ENCODE assay signal across 1 cellular context in the genomic region with DNA sequence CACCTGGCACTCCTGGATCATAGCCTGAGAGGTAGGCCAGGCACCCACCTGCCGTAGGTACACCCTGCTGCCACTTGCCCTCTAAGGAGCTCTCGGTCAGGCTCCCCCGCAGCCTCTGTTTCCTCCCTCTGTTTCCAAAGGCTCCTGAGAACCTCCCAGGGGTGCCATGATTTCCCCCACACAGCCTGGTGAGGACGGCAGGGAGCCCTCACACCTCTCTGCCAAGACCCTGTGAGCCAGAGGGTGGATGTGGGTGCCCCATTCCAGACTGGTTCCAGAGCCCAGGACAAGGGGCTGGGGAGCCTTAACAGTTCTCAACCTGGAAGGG.
TF ChIP-seq lines count a peak whose summit lies in the region.

No MANE protein-coding gene starts in this region.

TF ChIP-seq in SK-N-SH treated with all-trans-retinoic acid at 6 μM for 48 hours, 23 proteins besides CTCF, POLR2A, EP300 and RAD21 (continued from another document):
- TF ChIP-seq, protein P1, sequence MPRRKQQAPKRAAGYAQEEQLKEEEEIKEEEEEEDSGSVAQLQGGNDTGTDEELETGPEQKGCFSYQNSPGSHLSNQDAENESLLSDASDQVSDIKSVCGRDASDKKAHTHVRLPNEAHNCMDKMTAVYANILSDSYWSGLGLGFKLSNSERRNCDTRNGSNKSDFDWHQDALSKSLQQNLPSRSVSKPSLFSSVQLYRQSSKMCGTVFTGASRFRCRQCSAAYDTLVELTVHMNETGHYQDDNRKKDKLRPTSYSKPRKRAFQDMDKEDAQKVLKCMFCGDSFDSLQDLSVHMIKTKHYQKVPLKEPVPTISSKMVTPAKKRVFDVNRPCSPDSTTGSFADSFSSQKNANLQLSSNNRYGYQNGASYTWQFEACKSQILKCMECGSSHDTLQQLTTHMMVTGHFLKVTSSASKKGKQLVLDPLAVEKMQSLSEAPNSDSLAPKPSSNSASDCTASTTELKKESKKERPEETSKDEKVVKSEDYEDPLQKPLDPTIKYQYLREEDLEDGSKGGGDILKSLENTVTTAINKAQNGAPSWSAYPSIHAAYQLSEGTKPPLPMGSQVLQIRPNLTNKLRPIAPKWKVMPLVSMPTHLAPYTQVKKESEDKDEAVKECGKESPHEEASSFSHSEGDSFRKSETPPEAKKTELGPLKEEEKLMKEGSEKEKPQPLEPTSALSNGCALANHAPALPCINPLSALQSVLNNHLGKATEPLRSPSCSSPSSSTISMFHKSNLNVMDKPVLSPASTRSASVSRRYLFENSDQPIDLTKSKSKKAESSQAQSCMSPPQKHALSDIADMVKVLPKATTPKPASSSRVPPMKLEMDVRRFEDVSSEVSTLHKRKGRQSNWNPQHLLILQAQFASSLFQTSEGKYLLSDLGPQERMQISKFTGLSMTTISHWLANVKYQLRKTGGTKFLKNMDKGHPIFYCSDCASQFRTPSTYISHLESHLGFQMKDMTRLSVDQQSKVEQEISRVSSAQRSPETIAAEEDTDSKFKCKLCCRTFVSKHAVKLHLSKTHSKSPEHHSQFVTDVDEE (CRISPR knock-in tag; IDR thresholded peaks at IDR 0.05) = no peak
- TF ChIP-seq PPARA (CRISPR knock-in tag; IDR thresholded peaks at IDR 0.05; ENCODE audit: borderline replicate concordance) = no peak
- TF ChIP-seq, protein P2, sequence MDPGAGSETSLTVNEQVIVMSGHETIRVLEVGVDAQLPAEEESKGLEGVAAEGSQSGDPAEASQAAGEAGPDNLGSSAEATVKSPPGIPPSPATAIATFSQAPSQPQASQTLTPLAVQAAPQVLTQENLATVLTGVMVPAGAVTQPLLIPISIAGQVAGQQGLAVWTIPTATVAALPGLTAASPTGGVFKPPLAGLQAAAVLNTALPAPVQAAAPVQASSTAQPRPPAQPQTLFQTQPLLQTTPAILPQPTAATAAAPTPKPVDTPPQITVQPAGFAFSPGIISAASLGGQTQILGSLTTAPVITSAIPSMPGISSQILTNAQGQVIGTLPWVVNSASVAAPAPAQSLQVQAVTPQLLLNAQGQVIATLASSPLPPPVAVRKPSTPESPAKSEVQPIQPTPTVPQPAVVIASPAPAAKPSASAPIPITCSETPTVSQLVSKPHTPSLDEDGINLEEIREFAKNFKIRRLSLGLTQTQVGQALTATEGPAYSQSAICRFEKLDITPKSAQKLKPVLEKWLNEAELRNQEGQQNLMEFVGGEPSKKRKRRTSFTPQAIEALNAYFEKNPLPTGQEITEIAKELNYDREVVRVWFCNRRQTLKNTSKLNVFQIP (CRISPR knock-in tag; IDR thresholded peaks at IDR 0.05; ENCODE audit: borderline replicate concordance, low read depth) = no peak
- TF ChIP-seq ISL1 (CRISPR knock-in tag; IDR thresholded peaks at IDR 0.05) = no peak
- no peak for TF ChIP-seq BACH2 (CRISPR knock-in tag; IDR thresholded peaks at IDR 0.05; ENCODE audit: borderline replicate concordance)
